29 cellular contexts compared by ENCODE assay signal in genomic region chr2:234607691-234608090, GRCh38.
"Had no signal": no experiment of that assay in that cellular context is flagged by ENCODE, and none has a peak within 500 bp of the region (broad histone marks: within the 10 kb centered on the region; RNA-seq: fewer than 3 reads in every experiment).

No MANE protein-coding gene starts in this region.

- DNase-seq: activated CD4-positive, alpha-beta memory T cell treated with anti-CD3 and anti-CD28 coated beads, Interleukin-2, amount 10 ng/mL, durations not matched to agents 7 days and 5 days; activated CD4-positive, alpha-beta T cell treated with anti-CD3 and anti-CD28 coated beads for 1 hour; activated CD4-positive, alpha-beta T cell treated with anti-CD3 and anti-CD28 coated beads for 36 hours; activated CD4-positive, alpha-beta T cell treated with anti-CD3 and anti-CD28 coated beads for 48 hours; activated CD4-positive, alpha-beta T cell treated with anti-CD3 and anti-CD28 coated beads, Interleukin-2, amount 10 ng/mL, durations not matched to agents 7 days and 5 days; activated CD4-positive, alpha-beta T cell treated with anti-CD3 and anti-CD28 coated beads, Interleukin-2, amount 50 U/mL, for 48 hours; activated CD4-positive, CD25-positive, alpha-beta regulatory T cell; activated CD8-positive, alpha-beta memory T cell treated with anti-CD3 and anti-CD28 coated beads for 24 hours; activated CD8-positive, alpha-beta memory T cell treated with anti-CD3 and anti-CD28 coated beads, Interleukin-2, amount 50 U/mL, for 48 hours; activated CD8-positive, alpha-beta T cell treated with anti-CD3 and anti-CD28 coated beads, Interleukin-2, amount 10 ng/mL, durations not matched to agents 7 days and 5 days; activated effector memory CD4-positive, alpha-beta T cell treated with Interleukin-2 at 50 U/mL for 16 hours; activated gamma-delta T cell; activated naive CD4-positive, alpha-beta T cell treated with anti-CD3 and anti-CD28 coated beads, Interleukin-2, amount 10 ng/mL, durations not matched to agents 7 days and 5 days; activated naive CD4-positive, alpha-beta T cell treated with Interleukin-2 at 50 U/mL for 16 hours; activated naive CD8-positive, alpha-beta T cell treated with anti-CD3 and anti-CD28 coated beads, Interleukin-2, amount 10 ng/mL, durations not matched to agents 7 days and 5 days; activated naive CD8-positive, alpha-beta T cell treated with anti-CD3 and anti-CD28 coated beads, Interleukin-2, amount 50 U/mL, for 24 hours; activated T-cell treated with anti-CD3 and anti-CD28 coated beads, Interleukin-2, amount 50 U/mL, for 24 hours; activated T-cell treated with anti-CD3 and anti-CD28 coated beads, Interleukin-2, amount 50 U/mL, for 48 hours; amygdala; anterior cingulate cortex; caudate nucleus; T-cell; T-helper 17 cell; T1000; WERI-Rb-1 had no signal

- H3K4me1 ChIP-seq: ascending aorta had no signal

- ATAC-seq: activated CD4-positive, alpha-beta T cell treated with anti-CD3 and anti-CD28 coated beads for 36 hours; activated CD4-positive, CD25-positive, alpha-beta regulatory T cell treated with anti-CD3 and anti-CD28 coated beads, Interleukin-2, amount 50 U/mL, for 24 hours; activated CD8-positive, alpha-beta T cell treated with anti-CD3 and anti-CD28 coated beads, Interleukin-2, amount 10 ng/mL, durations not matched to agents 7 days and 5 days; activated naive CD8-positive, alpha-beta T cell treated with anti-CD3 and anti-CD28 coated beads, Interleukin-2, amount 50 U/mL, for 24 hours; T-cell; T-helper 17 cell; WTC11 had no signal

- H3K36me3 ChIP-seq: ascending aorta, cardiac muscle cell, WERI-Rb-1 had no signal

- H3K4me3 ChIP-seq: ascending aorta, cardiac muscle cell had no signal

- H3K27ac ChIP-seq: ascending aorta, cardiac muscle cell had no signal

- H3K27me3 ChIP-seq: ascending aorta, cardiac muscle cell had no signal

- H3K9me3 ChIP-seq: ascending aorta had no signal
